In the genomic region with DNA sequence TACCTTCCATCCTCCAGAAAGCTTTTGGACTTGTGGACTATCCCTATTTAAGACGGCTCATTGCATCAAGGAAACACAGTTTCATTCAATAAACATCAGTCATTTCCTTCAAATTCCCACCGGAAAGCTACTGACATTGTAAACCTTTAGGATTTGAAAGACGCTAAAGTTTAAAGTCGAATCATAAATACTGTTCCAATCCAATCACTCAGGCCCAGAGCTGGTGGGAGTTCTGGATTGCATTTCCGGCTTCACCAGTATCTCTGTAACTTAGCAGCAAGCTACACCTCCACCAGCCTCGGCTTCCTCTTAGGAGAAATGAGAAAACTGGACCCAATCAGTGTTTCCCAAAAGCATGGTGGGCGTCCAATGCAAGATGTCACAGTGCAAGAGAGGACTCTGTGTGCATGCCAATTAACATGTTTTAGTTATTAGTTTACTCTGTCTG, we compare ENCODE assay signal across 8 cellular contexts. TPM values are rescaled to one million over a fixed set of nuclear protein-coding genes. Genes with fewer than 3 reads are reported as not detected.
DNase-seq lines count a peak whose midpoint lies in the region; ATAC-seq and TF ChIP-seq lines count a peak whose summit lies in the region.

No MANE protein-coding gene starts in this region.

- POLR2A ChIA-PET in CD4-positive, alpha-beta memory T cell (lab: Charles Lee; ENCODE audit: partially characterized antibody): interaction anchor here (0.8 to 3.1 kb wide), 2 partner anchors 13 to 14 kb away, joined by 3 to 55 read pairs; partner anchors contain the start of gene MRPL44

- H3K27me3 Mint-ChIP-seq in CD4-positive, alpha-beta memory T cell: no peaks in the 10 kb centered on the region
- H3K27me3 Mint-ChIP-seq in memory B cell: no peaks in the 10 kb centered on the region

- H3K9me2 ChIP-seq in Loucy (replicated peaks; ENCODE audit: low read depth, low read length): no peaks in the 10 kb centered on the region

- TF ChIP-seq CTCF in Loucy (conservative IDR thresholded peaks at IDR 0.05; ENCODE audit: low read length): no peak
- no peak for TF ChIP-seq CTCF in mammary epithelial cell (conservative IDR thresholded peaks at IDR 0.05 in 1 of 2, IDR thresholded peaks at IDR 0.05 in 1 of 2; ENCODE audit: extremely low read depth in 1 of 2, insufficient read depth in 1 of 2, low read depth in 1 of 2, low read length in 2 of 2)
- TF ChIP-seq CTCF in upper lobe of right lung (IDR thresholded peaks at IDR 0.05): no peak

- peak overlapping the region; percentile 97 for H3K4me2 ChIP-seq in Loucy (ENCODE audit: low read depth, low read length, poor library complexity, severe bottlenecking)
- peak overlapping the region; percentile 95 for H3K4me2 ChIP-seq in mammary epithelial cell (ENCODE audit: insufficient read depth, low read depth, low read length)

- peak overlapping the region; percentile 94; the same call in 1 of the 2 replicates for H2AFZ ChIP-seq in Loucy (ENCODE audit: low read length)
- no peak overlapping the region for H2AFZ ChIP-seq in mammary epithelial cell (ENCODE audit: low read depth, low read length)

- peaks cover 42% of the 10 kb centered on the region for H3K79me2 ChIP-seq in Loucy (ENCODE audit: insufficient read depth, low read length)
- H3K79me2 ChIP-seq in mammary epithelial cell (ENCODE audit: insufficient read depth, low read length): peaks cover 63% of the 10 kb centered on the region

- H3K9ac ChIP-seq in Loucy (ENCODE audit: low read depth, low read length, poor library complexity, severe bottlenecking) (peak overlapping the region; percentile 90), mammary epithelial cell (ENCODE audit: insufficient read depth, low read length) (peak overlapping the region; percentile 80)

- BruUV-seq in mammary epithelial cell (replicated peaks; lab: Mats Ljungman, UMichigan): TSS peak; percentile 47

- H3K36me3 ChIP-seq in CD4-positive, alpha-beta memory T cell (ENCODE audit: insufficient read depth, low read length): no peaks in the 10 kb centered on the region
- H3K36me3 ChIP-seq in Loucy (ENCODE audit: insufficient read depth, low read length) (no peaks in the 10 kb centered on the region), mammary epithelial cell (ENCODE audit: insufficient read depth, low read length) (no peaks in the 10 kb centered on the region), upper lobe of right lung (no peaks in the 10 kb centered on the region)

- H3K36me3 Mint-ChIP-seq in CD4-positive, alpha-beta memory T cell: peaks cover 14% of the 10 kb centered on the region in 2 donors
- peaks cover 10% of the 10 kb centered on the region for H3K36me3 Mint-ChIP-seq in memory B cell

- peaks cover 0 to 2% (median 0%) of the 10 kb centered on the region in 8 donors for H3K9me3 Mint-ChIP-seq in CD4-positive, alpha-beta memory T cell
- peaks cover 2% of the 10 kb centered on the region for H3K9me3 Mint-ChIP-seq in memory B cell

- WGBS in mammary epithelial cell (ENCODE audit: low coverage, missing lambda C conversion rate): 4% methylated on average over 7 of the region's 7 CpGs

- in situ Hi-C loops in mammary epithelial cell (cut with MboI; ENCODE audit: low sequenced_read_pairs in 2 of 2): no loop called here

- H4K20me1 ChIP-seq in Loucy (ENCODE audit: insufficient read depth, low read length, poor library complexity, severe bottlenecking): peaks cover 7% of the 10 kb centered on the region
- no peaks in the 10 kb centered on the region for H4K20me1 ChIP-seq in mammary epithelial cell (ENCODE audit: insufficient read depth, low read length)

- CTCF ChIA-PET in CD4-positive, alpha-beta memory T cell (lab: Charles Lee; ENCODE audit: partially characterized antibody): interaction anchor here (0.7 to 1.3 kb wide), 2 partner anchors 9 to 13 kb away, joined by 3 to 4 read pairs; no protein-coding TSS in a partner anchor
- CTCF ChIA-PET in mammary epithelial cell (lab: Charles Lee; ENCODE audit: low non-redundant PET): no interaction called here

- H3K27me3 ChIP-seq in CD4-positive, alpha-beta memory T cell (ENCODE audit: insufficient read depth, low read length): no peaks in the 10 kb centered on the region
- H3K27me3 ChIP-seq in Loucy (ENCODE audit: insufficient read depth, low read length, poor library complexity, severe bottlenecking): no peaks in the 10 kb centered on the region
- no peaks in the 10 kb centered on the region for H3K27me3 ChIP-seq in mammary epithelial cell (ENCODE audit: insufficient read depth, low read length)
- H3K27me3 ChIP-seq in upper lobe of right lung: no peaks in the 10 kb centered on the region

- no peak overlapping the region for H3K4me3 ChIP-seq in CD4-positive, alpha-beta memory T cell (ENCODE audit: low read length in 2 of 2)
- H3K4me3 ChIP-seq in Loucy (ENCODE audit: low read length, poor library complexity, severe bottlenecking) (peak overlapping the region; percentile 100), mammary epithelial cell (replicated peaks in 1 of 3; ENCODE audit: insufficient read depth in 1 of 3, low read depth in 2 of 3, low read length in 3 of 3) (peak overlapping the region; percentile 71 to 99 (median 93)), upper lobe of right lung (peak overlapping the region; percentile 81)

- dilution Hi-C loops in mammary epithelial cell (cut with HindIII; ENCODE audit: low sequenced_read_pairs): loop anchor here (5.0 kb wide), 1 partner anchor 246 kb away; no protein-coding TSS in a partner anchor

- peak overlapping the region; percentile 64 to 94 (median 88) for H3K27ac Mint-ChIP-seq in CD4-positive, alpha-beta memory T cell
- peak overlapping the region; percentile 97 for H3K27ac Mint-ChIP-seq in memory B cell

- H3F3A ChIP-seq in Loucy (ENCODE audit: low read depth): no peaks in the 10 kb centered on the region

- DNase-seq in CD4-positive, alpha-beta memory T cell: no peak
- DNase-seq in mammary epithelial cell (peak; percentile 50), memory B cell (ENCODE audit: low spot score in 2 of 2) (no peak), upper lobe of right lung (no peak)
- DNase-seq in activated CD8-positive, alpha-beta memory T cell treated with anti-CD3 and anti-CD28 coated beads, Interleukin-2, amount 50 U/mL, for 4 hours: no peak

- ATAC-seq in memory B cell (ENCODE audit: low read depth) (no peak), upper lobe of right lung (peak; percentile 5), HG02798 (IDR thresholded peaks at IDR 0.05; ENCODE audit: poor library complexity, unreplicated experiment) (no peak), HG02973 (IDR thresholded peaks at IDR 0.05; ENCODE audit: unreplicated experiment) (no peak)

- no peak overlapping the region for H3K27ac ChIP-seq in CD4-positive, alpha-beta memory T cell (ENCODE audit: low read depth, low read length)
- H3K27ac ChIP-seq in mammary epithelial cell (ENCODE audit: insufficient read depth, low read depth, low read length) (peak overlapping the region; percentile 74), upper lobe of right lung (peak overlapping the region; percentile 93)

- H3K4me1 ChIP-seq in CD4-positive, alpha-beta memory T cell (ENCODE audit: insufficient read depth, low read length): peaks cover 50% of the 10 kb centered on the region
- H3K4me1 ChIP-seq in Loucy (ENCODE audit: insufficient read depth, low read length, poor library complexity, severe bottlenecking) (peaks cover 25% of the 10 kb centered on the region), mammary epithelial cell (ENCODE audit: insufficient read depth, low read length) (peaks cover 21% of the 10 kb centered on the region), upper lobe of right lung (peaks cover 29% of the 10 kb centered on the region)

- H3K4me1 Mint-ChIP-seq in CD4-positive, alpha-beta memory T cell: peaks cover 42 to 73% (median 57%) of the 10 kb centered on the region in 4 donors
- peaks cover 32% of the 10 kb centered on the region for H3K4me1 Mint-ChIP-seq in memory B cell

- intact Hi-C loops in CD4-positive, alpha-beta memory T cell (cut with micrococcal nuclease): no loop called here
- intact Hi-C loops in mammary epithelial cell (cut with micrococcal nuclease) (loop anchor here (5.0 kb wide), 1 partner anchor 46 kb away; no protein-coding TSS in a partner anchor), upper lobe of right lung (cut with DNase I) (no loop called here)

- peak overlapping the region; percentile 90 to 95 (median 92) for H3K4me3 Mint-ChIP-seq in CD4-positive, alpha-beta memory T cell
- H3K4me3 Mint-ChIP-seq in memory B cell: peak overlapping the region; percentile 98

- no peaks in the 10 kb centered on the region for H3K9me3 ChIP-seq in CD4-positive, alpha-beta memory T cell (ENCODE audit: control insufficient read depth in 1 of 2, low read length in 2 of 2)
- H3K9me3 ChIP-seq in Loucy (ENCODE audit: insufficient read depth, low read depth, low read length) (no peaks in the 10 kb centered on the region), mammary epithelial cell (replicated peaks; ENCODE audit: insufficient read depth, low read length) (peaks cover 3% of the 10 kb centered on the region), upper lobe of right lung (no peaks in the 10 kb centered on the region)

RNA-seq across cellular contexts. Expression of gene WDFY1, which starts 1.6 kb away (rescaled TPM):
- 10 to 100 TPM; 31.5 to 37.7 TPM for total RNA-seq in CD4-positive, alpha-beta memory T cell
- polyA plus RNA-seq in CD4-positive, alpha-beta memory T cell: 10 to 100 TPM; 26.5 to 30.9 TPM
- total RNA-seq in mammary epithelial cell (10 to 100 TPM; 55.6 to 96.0 TPM), upper lobe of right lung (50.1 TPM)
- polyA plus RNA-seq in mammary epithelial cell: 42.8 TPM
- 69.1 TPM for polyA minus RNA-seq in mammary epithelial cell

RNA-seq across cellular contexts. Expression of gene MRPL44, which starts 13.7 kb away (rescaled TPM):
- 10 to 100 TPM; 20.1 to 22.1 TPM for total RNA-seq in CD4-positive, alpha-beta memory T cell
- 10 to 100 TPM; 26.5 to 45.2 TPM for polyA plus RNA-seq in CD4-positive, alpha-beta memory T cell
- total RNA-seq in mammary epithelial cell: 10 to 100 TPM; 24.2 to 27.2 TPM
- polyA plus RNA-seq in mammary epithelial cell: 22.8 TPM
- polyA minus RNA-seq in mammary epithelial cell: 27.3 TPM
- total RNA-seq in upper lobe of right lung: 18.9 TPM

Comparison
In these comparisons a context has a peak if more than half of its experiments do, and no peak if none do; other contexts are left out.
1. H3K4me3 ChIP-seq: peak in Loucy (single experiment), mammary epithelial cell (3 of 3) and upper lobe of right lung (single experiment); none in CD4-positive, alpha-beta memory T cell (0 of 2).